Comparison of ENCODE assay signal across 8 cellular contexts in genomic region chrX:154748712-154749339, GRCh38. TPM values are rescaled to one million over a fixed set of nuclear protein-coding genes. Genes with fewer than 3 reads are reported as not detected.
A peak's percentile ranks its signal among the peaks of the same experiment; 100 is the strongest.
DNase-seq lines count a peak whose midpoint lies in the region; ATAC-seq, FAIRE-seq and TF ChIP-seq lines count a peak whose summit lies in the region.

No MANE protein-coding gene starts in this region.

- H3K4me3 ChIP-seq in CD4-positive, CD25-positive, alpha-beta regulatory T cell (ENCODE audit: low read depth, low read length), result no peak overlapping the region
- no peak overlapping the region for H3K4me3 ChIP-seq in astrocyte (ENCODE audit: insufficient read depth, low read depth, low read length)
- peak overlapping the region; percentile 90 for H3K4me3 ChIP-seq in right cardiac atrium (ENCODE audit: low read length)
- no peak overlapping the region for H3K4me3 ChIP-seq in skeletal muscle satellite cell (ENCODE audit: low read length)

- H3K4me3 Mint-ChIP-seq in CD4-positive, CD25-positive, alpha-beta regulatory T cell, result peak overlapping the region; percentile 12 to 74 (median 31)
- peak overlapping the region; percentile 54 for H3K4me3 Mint-ChIP-seq in astrocyte (ENCODE audit: unreplicated experiment)

- ATAC-seq in CD4-positive, CD25-positive, alpha-beta regulatory T cell (ENCODE audit: low read depth in 2 of 2), result peak; percentile 61 to 63
- peak; percentile 48 for ATAC-seq in GM18861 (IDR thresholded peaks at IDR 0.05; ENCODE audit: unreplicated experiment)
- peak; percentile 64 to 69 for ATAC-seq in right cardiac atrium

- no peaks in the 10 kb centered on the region for H4K20me1 ChIP-seq in astrocyte (ENCODE audit: insufficient read depth, low read length)

- WGBS in right cardiac atrium, result 16% methylated on average over 11 of the region's 11 CpGs

- H3K27ac ChIP-seq in CD4-positive, CD25-positive, alpha-beta regulatory T cell (ENCODE audit: insufficient read depth, low read length, poor library complexity, severe bottlenecking), result no peak overlapping the region
- H3K27ac ChIP-seq in RWPE1 (no peak overlapping the region), astrocyte (ENCODE audit: low read depth, low read length) (no peak overlapping the region), right cardiac atrium (ENCODE audit: low read length) (peak overlapping the region; percentile 37)

- TF ChIP-seq CTCF in RWPE1 (conservative IDR thresholded peaks at IDR 0.05; ENCODE audit: low read depth) (peak; percentile 66), astrocyte (IDR thresholded peaks at IDR 0.05; ENCODE audit: insufficient read depth, low read depth, low read length) (peak; percentile 65)

- no peaks in the 10 kb centered on the region for H3K27me3 ChIP-seq in CD4-positive, CD25-positive, alpha-beta regulatory T cell (ENCODE audit: control insufficient read depth, insufficient read depth, low read length)
- H3K27me3 ChIP-seq in astrocyte (ENCODE audit: insufficient read depth, low read length) (peaks cover 26% of the 10 kb centered on the region), right cardiac atrium (ENCODE audit: control insufficient read depth, insufficient read depth) (no peaks in the 10 kb centered on the region), skeletal muscle satellite cell (ENCODE audit: control insufficient read depth, insufficient read depth, low read length) (peaks cover 3% of the 10 kb centered on the region)

- peak; percentile 17 to 66 (median 60) for DNase-seq in CD4-positive, CD25-positive, alpha-beta regulatory T cell
- DNase-seq in Kasumi-1 (lab: John Stamatoyannopoulos, UW) (peak; percentile 63 to 66), RWPE1 (ENCODE audit: low spot score) (peak; percentile 45), astrocyte (ENCODE audit: low read depth) (no peak), right cardiac atrium (no peak), UCSD-AML1 (lab: John Stamatoyannopoulos, UW; ENCODE audit: unreplicated experiment) (no peak)

- POLR2A ChIA-PET in RWPE1 (lab: Yijun Ruan, JAX; ENCODE audit: low non-redundant PET), result no interaction called here

- no peaks in the 10 kb centered on the region for H3K9me3 ChIP-seq in CD4-positive, CD25-positive, alpha-beta regulatory T cell (ENCODE audit: control insufficient read depth in 2 of 2, low read length in 2 of 2)
- H3K9me3 ChIP-seq in astrocyte (ENCODE audit: insufficient read depth, low read depth, low read length), result no peaks in the 10 kb centered on the region
- H3K9me3 ChIP-seq in right cardiac atrium (ENCODE audit: control insufficient read depth, low read length), result no peaks in the 10 kb centered on the region
- no peaks in the 10 kb centered on the region for H3K9me3 ChIP-seq in skeletal muscle satellite cell (replicated peaks; ENCODE audit: low read length)

- peak overlapping the region in 1 of 3 donors; percentile 47 for H3K27ac Mint-ChIP-seq in CD4-positive, CD25-positive, alpha-beta regulatory T cell
- H3K27ac Mint-ChIP-seq in astrocyte (ENCODE audit: unreplicated experiment), result no peak overlapping the region

- peaks cover 9% of the 10 kb centered on the region for H3K4me1 ChIP-seq in CD4-positive, CD25-positive, alpha-beta regulatory T cell (ENCODE audit: control insufficient read depth, insufficient read depth, low read length, poor library complexity, severe bottlenecking)
- no peaks in the 10 kb centered on the region for H3K4me1 ChIP-seq in astrocyte (ENCODE audit: insufficient read depth, low read length)
- H3K4me1 ChIP-seq in right cardiac atrium (ENCODE audit: control insufficient read depth, insufficient read depth, low read length), result peaks cover 2% of the 10 kb centered on the region
- no peaks in the 10 kb centered on the region for H3K4me1 ChIP-seq in skeletal muscle satellite cell (ENCODE audit: control insufficient read depth, insufficient read depth, low read length)

- no peaks in the 10 kb centered on the region for H3K36me3 ChIP-seq in CD4-positive, CD25-positive, alpha-beta regulatory T cell (ENCODE audit: control insufficient read depth, insufficient read depth, low read length)
- H3K36me3 ChIP-seq in astrocyte (ENCODE audit: insufficient read depth, low read length) (no peaks in the 10 kb centered on the region), skeletal muscle satellite cell (ENCODE audit: insufficient read depth, low read length) (no peaks in the 10 kb centered on the region)

- H3K9ac ChIP-seq in astrocyte (ENCODE audit: low read length) (no peak overlapping the region), skeletal muscle satellite cell (ENCODE audit: low read depth, low read length) (no peak overlapping the region)

- H3K79me2 ChIP-seq in astrocyte (ENCODE audit: insufficient read depth, low read length), result no peaks in the 10 kb centered on the region

- H3K4me2 ChIP-seq in astrocyte (ENCODE audit: low read length) (no peak overlapping the region), skeletal muscle satellite cell (ENCODE audit: low read length) (peak overlapping the region; percentile 50)

- H2AFZ ChIP-seq in astrocyte (ENCODE audit: low read depth, low read length), result no peak overlapping the region

- intact Hi-C loops in right cardiac atrium (cut with DNase I), result no loop called here

- no peaks in the 10 kb centered on the region for H3K36me3 Mint-ChIP-seq in CD4-positive, CD25-positive, alpha-beta regulatory T cell
- H3K36me3 Mint-ChIP-seq in astrocyte (ENCODE audit: low read depth, unreplicated experiment), result no peaks in the 10 kb centered on the region

- H3K9me3 Mint-ChIP-seq in CD4-positive, CD25-positive, alpha-beta regulatory T cell, result peaks cover 0 to 1% (median 0%) of the 10 kb centered on the region in 7 donors
- no peaks in the 10 kb centered on the region for H3K9me3 Mint-ChIP-seq in astrocyte (ENCODE audit: unreplicated experiment)

- H3K27me3 Mint-ChIP-seq in CD4-positive, CD25-positive, alpha-beta regulatory T cell, result peaks cover 5% of the 10 kb centered on the region
- peaks cover 15% of the 10 kb centered on the region for H3K27me3 Mint-ChIP-seq in astrocyte (ENCODE audit: low read depth, unreplicated experiment)

- peak; percentile 97 for FAIRE-seq in astrocyte (lab: Jason Lieb, UNC)

- CTCF ChIA-PET in RWPE1 (lab: Yijun Ruan, JAX), result interaction anchor here (0.6 to 1.1 kb wide), 3 partner anchors 36 to 136 kb away, joined by 3 to 5 read pairs (median 3); no protein-coding TSS in a partner anchor

- peaks cover 6 to 17% (median 13%) of the 10 kb centered on the region in 4 donors for H3K4me1 Mint-ChIP-seq in CD4-positive, CD25-positive, alpha-beta regulatory T cell
- no peaks in the 10 kb centered on the region for H3K4me1 Mint-ChIP-seq in astrocyte (ENCODE audit: low read depth, unreplicated experiment)

RNA-seq across cellular contexts. Expression of gene GAB3, which starts 2.1 kb away (rescaled TPM):
- 6.0 TPM for total RNA-seq in CD4-positive, CD25-positive, alpha-beta regulatory T cell
- polyA plus RNA-seq in CD4-positive, CD25-positive, alpha-beta regulatory T cell, result 1 to 10 TPM in 1 of 4 donors, under 1 TPM in 3; 0.07 to 1.5 (median 0.55) TPM
- total RNA-seq in astrocyte (1.7 TPM in 2 replicates), right cardiac atrium (10 to 100 TPM in 3 of 4 donors, 1 to 10 TPM in 1; 7.8 to 14.4 (median 11.4) TPM)
- polyA plus RNA-seq in right cardiac atrium, result 4.7 TPM
- total RNA-seq in skeletal muscle satellite cell (2012; rRNA removed), result 9.2 and 15.5 TPM in 2 replicates

RNA-seq across cellular contexts. Expression of gene DKC1, which starts 13.8 kb away (rescaled TPM):
- total RNA-seq in CD4-positive, CD25-positive, alpha-beta regulatory T cell, result 55.0 TPM
- polyA plus RNA-seq in CD4-positive, CD25-positive, alpha-beta regulatory T cell, result 10 to 100 TPM; 28.3 to 44.8 (median 38.0) TPM
- total RNA-seq in astrocyte (52.0 and 60.5 TPM in 2 replicates), right cardiac atrium (10 to 100 TPM; 18.7 to 27.0 (median 21.4) TPM)
- polyA plus RNA-seq in right cardiac atrium, result 14.0 TPM
- total RNA-seq in skeletal muscle satellite cell (2012; rRNA removed), result 51.1 and 54.8 TPM in 2 replicates

RNA-seq across cellular contexts. Expression of gene MPP1, which starts 56.5 kb away (rescaled TPM):
- total RNA-seq in CD4-positive, CD25-positive, alpha-beta regulatory T cell, result 12.9 TPM
- 10 to 100 TPM; 11.3 to 24.0 (median 12.7) TPM for polyA plus RNA-seq in CD4-positive, CD25-positive, alpha-beta regulatory T cell
- total RNA-seq in astrocyte (8.3 and 9.0 TPM in 2 replicates), right cardiac atrium (10 to 100 TPM; 25.3 to 42.7 (median 35.8) TPM)
- polyA plus RNA-seq in right cardiac atrium, result 20.4 TPM
- 11.7 and 14.0 TPM in 2 replicates for total RNA-seq in skeletal muscle satellite cell (2012; rRNA removed)

Comparison
In these comparisons a context has a peak if more than half of its experiments do, and no peak if none do; other contexts are left out.
1. DNase-seq: peak in CD4-positive, CD25-positive, alpha-beta regulatory T cell (3 of 3), Kasumi-1 (2 of 2) and RWPE1 (single experiment); none in astrocyte (single experiment), right cardiac atrium (0 of 3) and UCSD-AML1 (single experiment).
2. Peak in every context shown above with its lines, with median percentiles within 50 percentile points of each other: ATAC-seq.